In genomic region chr1:153371231-153371630, GRCh38 we compare ENCODE assay signal across 1 cellular context.
TF ChIP-seq lines count a peak whose summit lies in the region.

No MANE protein-coding gene starts in this region.

TF ChIP-seq in GM23338, 12 proteins besides CTCF, POLR2A, EP300 and RAD21 (continued from another document):
- TF ChIP-seq, protein P1, sequence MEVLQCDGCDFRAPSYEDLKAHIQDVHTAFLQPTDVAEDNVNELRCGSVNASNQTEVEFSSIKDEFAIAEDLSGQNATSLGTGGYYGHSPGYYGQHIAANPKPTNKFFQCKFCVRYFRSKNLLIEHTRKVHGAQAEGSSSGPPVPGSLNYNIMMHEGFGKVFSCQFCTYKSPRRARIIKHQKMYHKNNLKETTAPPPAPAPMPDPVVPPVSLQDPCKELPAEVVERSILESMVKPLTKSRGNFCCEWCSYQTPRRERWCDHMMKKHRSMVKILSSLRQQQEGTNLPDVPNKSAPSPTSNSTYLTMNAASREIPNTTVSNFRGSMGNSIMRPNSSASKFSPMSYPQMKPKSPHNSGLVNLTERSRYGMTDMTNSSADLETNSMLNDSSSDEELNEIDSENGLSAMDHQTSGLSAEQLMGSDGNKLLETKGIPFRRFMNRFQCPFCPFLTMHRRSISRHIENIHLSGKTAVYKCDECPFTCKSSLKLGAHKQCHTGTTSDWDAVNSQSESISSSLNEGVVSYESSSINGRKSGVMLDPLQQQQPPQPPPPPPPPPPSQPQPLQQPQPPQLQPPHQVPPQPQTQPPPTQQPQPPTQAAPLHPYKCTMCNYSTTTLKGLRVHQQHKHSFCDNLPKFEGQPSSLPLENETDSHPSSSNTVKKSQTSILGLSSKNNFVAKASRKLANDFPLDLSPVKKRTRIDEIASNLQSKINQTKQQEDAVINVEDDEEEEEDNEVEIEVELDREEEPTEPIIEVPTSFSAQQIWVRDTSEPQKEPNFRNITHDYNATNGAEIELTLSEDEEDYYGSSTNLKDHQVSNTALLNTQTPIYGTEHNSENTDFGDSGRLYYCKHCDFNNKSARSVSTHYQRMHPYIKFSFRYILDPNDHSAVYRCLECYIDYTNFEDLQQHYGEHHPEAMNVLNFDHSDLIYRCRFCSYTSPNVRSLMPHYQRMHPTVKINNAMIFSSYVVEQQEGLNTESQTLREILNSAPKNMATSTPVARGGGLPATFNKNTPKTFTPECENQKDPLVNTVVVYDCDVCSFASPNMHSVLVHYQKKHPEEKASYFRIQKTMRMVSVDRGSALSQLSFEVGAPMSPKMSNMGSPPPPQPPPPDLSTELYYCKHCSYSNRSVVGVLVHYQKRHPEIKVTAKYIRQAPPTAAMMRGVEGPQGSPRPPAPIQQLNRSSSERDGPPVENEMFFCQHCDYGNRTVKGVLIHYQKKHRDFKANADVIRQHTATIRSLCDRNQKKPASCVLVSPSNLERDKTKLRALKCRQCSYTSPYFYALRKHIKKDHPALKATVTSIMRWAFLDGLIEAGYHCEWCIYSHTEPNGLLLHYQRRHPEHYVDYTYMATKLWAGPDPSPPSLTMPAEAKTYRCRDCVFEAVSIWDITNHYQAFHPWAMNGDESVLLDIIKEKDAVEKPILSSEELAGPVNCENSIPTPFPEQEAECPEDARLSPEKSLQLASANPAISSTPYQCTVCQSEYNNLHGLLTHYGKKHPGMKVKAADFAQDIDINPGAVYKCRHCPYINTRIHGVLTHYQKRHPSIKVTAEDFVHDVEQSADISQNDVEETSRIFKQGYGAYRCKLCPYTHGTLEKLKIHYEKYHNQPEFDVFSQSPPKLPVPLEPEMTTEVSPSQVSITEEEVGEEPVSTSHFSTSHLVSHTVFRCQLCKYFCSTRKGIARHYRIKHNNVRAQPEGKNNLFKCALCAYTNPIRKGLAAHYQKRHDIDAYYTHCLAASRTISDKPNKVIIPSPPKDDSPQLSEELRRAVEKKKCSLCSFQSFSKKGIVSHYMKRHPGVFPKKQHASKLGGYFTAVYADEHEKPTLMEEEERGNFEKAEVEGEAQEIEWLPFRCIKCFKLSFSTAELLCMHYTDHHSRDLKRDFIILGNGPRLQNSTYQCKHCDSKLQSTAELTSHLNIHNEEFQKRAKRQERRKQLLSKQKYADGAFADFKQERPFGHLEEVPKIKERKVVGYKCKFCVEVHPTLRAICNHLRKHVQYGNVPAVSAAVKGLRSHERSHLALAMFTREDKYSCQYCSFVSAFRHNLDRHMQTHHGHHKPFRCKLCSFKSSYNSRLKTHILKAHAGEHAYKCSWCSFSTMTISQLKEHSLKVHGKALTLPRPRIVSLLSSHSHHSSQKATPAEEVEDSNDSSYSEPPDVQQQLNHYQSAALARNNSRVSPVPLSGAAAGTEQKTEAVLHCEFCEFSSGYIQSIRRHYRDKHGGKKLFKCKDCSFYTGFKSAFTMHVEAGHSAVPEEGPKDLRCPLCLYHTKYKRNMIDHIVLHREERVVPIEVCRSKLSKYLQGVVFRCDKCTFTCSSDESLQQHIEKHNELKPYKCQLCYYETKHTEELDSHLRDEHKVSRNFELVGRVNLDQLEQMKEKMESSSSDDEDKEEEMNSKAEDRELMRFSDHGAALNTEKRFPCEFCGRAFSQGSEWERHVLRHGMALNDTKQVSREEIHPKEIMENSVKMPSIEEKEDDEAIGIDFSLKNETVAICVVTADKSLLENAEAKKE (CRISPR knock-in tag; IDR thresholded peaks at IDR 0.05), result no peak
- TF ChIP-seq JUNB (IDR thresholded peaks at IDR 0.05; ENCODE audit: unreplicated experiment) (no peak), EZH2phosphoT487 (IDR thresholded peaks at IDR 0.05; ENCODE audit: unreplicated experiment) (no peak)
